In genomic region chr9:88759374-88759773, GRCh38 we compare ENCODE assay signal across 20 cellular contexts.
DNase-seq lines count a peak whose midpoint lies in the region; ATAC-seq and TF ChIP-seq lines count a peak whose summit lies in the region.
"Had no signal": no experiment of that assay in that cellular context is flagged by ENCODE, and none has a peak within 500 bp of the region (broad histone marks: within the 10 kb centered on the region; RNA-seq: fewer than 3 reads in every experiment).

No MANE protein-coding gene starts in this region.

- ATAC-seq in HG02870 (IDR thresholded peaks at IDR 0.05; ENCODE audit: unreplicated experiment), result no peak
- ATAC-seq: A549, GM12878, Panc1 had no signal

- 93 to 94% methylated on average over 3 to 5 of the region's 5 CpGs for WGBS in mesodermal cell (ENCODE audit: insufficient coverage in 2 of 2), 2 experiments

- H3K9ac ChIP-seq in SK-N-MC (ENCODE audit: insufficient read length), result no peak overlapping the region

- H3K27ac ChIP-seq in cardiac muscle cell, result peak overlapping the region; percentile 76
- peak overlapping the region; percentile 67; the same call in 1 of the 2 replicates for H3K27ac ChIP-seq in SK-N-MC
- H3K27ac ChIP-seq in mesodermal cell (ENCODE audit: low read depth, low read length, severe bottlenecking), result peak overlapping the region; percentile 60
- H3K27ac ChIP-seq: A549 had no signal

- H3K9me3 ChIP-seq in cardiac muscle cell (ENCODE audit: low read depth), result no peaks in the 10 kb centered on the region
- no peaks in the 10 kb centered on the region for H3K9me3 ChIP-seq in SK-N-MC (ENCODE audit: low read depth, low read length)
- no peaks in the 10 kb centered on the region for H3K9me3 ChIP-seq in mesodermal cell (ENCODE audit: control insufficient read depth, low read length)

- H3K36me3 ChIP-seq in cardiac muscle cell (no peaks in the 10 kb centered on the region), SK-N-MC (ENCODE audit: insufficient read depth, low read length) (no peaks in the 10 kb centered on the region), mesodermal cell (ENCODE audit: control insufficient read depth, insufficient read depth, low read length) (no peaks in the 10 kb centered on the region)

- TF ChIP-seq CTCF in cardiac muscle cell (IDR thresholded peaks at IDR 0.05; ENCODE audit: low read depth, low read length), result no peak

- peaks cover 21% of the 10 kb centered on the region for H3K4me1 ChIP-seq in cardiac muscle cell (ENCODE audit: low read depth)
- peaks cover 7% of the 10 kb centered on the region for H3K4me1 ChIP-seq in mesodermal cell (ENCODE audit: control insufficient read depth, insufficient read depth, low read length, poor library complexity, severe bottlenecking)
- H3K4me1 ChIP-seq: A549 had no signal

- intact Hi-C loops in cardiac septum (cut with DNase I), result loop anchor here (10.0 kb wide), 1 partner anchor 105 kb away; no protein-coding TSS in a partner anchor

- H3K27me3 ChIP-seq in cardiac muscle cell, result no peaks in the 10 kb centered on the region

- DNase-seq in cardiac muscle cell (ENCODE audit: low read depth in 1 of 2, low spot score in 1 of 2) (peak in 1 of 2 donors; percentile 59), cardiac septum (ENCODE audit: low spot score) (no peak), SK-N-MC (ENCODE audit: low read depth, low spot score) (no peak), retina (peak; percentile 2), COLO829 (ENCODE audit: low spot score) (no peak)
- no peak for DNase-seq in stimulated activated CD4-positive, alpha-beta T cell treated with anti-CD3 and anti-CD28 coated beads, Interleukin-4, amount 100 ng/mL, for 24 hours
- DNase-seq: CD4-positive, alpha-beta T cell; DMS53; EL; HCEC 1CT; IMR-90; NCI-H1048; NCI-H1436 treated with DMSO at 0.1 percent for 48 hours; NCI-H2029; NCI-H510A had no signal

- H3K4me3 ChIP-seq in cardiac muscle cell (no peak overlapping the region), SK-N-MC (peak overlapping the region; percentile 19), mesodermal cell (ENCODE audit: extremely low read depth, insufficient read depth, low read length, poor library complexity, severe bottlenecking) (no peak overlapping the region)
- H3K4me3 ChIP-seq: A549, GM12878 had no signal
